ENCODE assay signal across 1 cellular context in the genomic region with DNA sequence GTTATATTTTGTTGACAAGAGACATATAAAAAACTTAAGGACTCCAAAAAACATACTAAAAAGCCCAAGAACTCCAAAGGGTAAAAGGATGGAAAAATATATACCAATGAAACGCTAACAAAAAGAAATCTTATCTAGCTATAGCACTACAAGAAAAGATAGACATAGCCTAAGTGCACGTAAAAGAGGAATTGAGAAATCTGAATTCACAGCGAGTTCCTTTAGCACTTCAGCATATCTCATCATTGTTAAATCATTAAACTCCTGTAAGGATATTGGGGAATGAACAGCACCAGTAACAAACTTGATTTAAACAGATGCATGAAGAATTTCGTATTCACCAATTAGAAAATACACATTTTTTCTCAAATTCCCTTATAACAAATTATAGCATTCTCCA.
TF ChIP-seq lines count a peak whose summit lies in the region.

No MANE protein-coding gene starts in this region.

TF ChIP-seq in A549, 52 proteins besides CTCF, POLR2A, EP300 and RAD21 (continued from another document):
- TF ChIP-seq E2F6 (IDR thresholded peaks at IDR 0.05; ENCODE audit: borderline replicate concordance, low read depth) (no peak), POLR2AphosphoS2 (conservative IDR thresholded peaks at IDR 0.05; ENCODE audit: low read length) (no peak), MAZ (IDR thresholded peaks at IDR 0.05; ENCODE audit: borderline replicate concordance, low read depth, low read length) (no peak), JUN (IDR thresholded peaks at IDR 0.05) (no peak), ZC3H11A (IDR thresholded peaks at IDR 0.05) (no peak), GATA3 (IDR thresholded peaks at IDR 0.05; ENCODE audit: borderline replicate concordance) (no peak), ZFP36 (IDR thresholded peaks at IDR 0.05; ENCODE audit: borderline replicate concordance, partially characterized antibody) (no peak), NPAS2 (CRISPR knock-in tag; IDR thresholded peaks at IDR 0.05; ENCODE audit: borderline replicate concordance) (no peak)
